8 cellular contexts compared by ENCODE assay signal in the genomic region with DNA sequence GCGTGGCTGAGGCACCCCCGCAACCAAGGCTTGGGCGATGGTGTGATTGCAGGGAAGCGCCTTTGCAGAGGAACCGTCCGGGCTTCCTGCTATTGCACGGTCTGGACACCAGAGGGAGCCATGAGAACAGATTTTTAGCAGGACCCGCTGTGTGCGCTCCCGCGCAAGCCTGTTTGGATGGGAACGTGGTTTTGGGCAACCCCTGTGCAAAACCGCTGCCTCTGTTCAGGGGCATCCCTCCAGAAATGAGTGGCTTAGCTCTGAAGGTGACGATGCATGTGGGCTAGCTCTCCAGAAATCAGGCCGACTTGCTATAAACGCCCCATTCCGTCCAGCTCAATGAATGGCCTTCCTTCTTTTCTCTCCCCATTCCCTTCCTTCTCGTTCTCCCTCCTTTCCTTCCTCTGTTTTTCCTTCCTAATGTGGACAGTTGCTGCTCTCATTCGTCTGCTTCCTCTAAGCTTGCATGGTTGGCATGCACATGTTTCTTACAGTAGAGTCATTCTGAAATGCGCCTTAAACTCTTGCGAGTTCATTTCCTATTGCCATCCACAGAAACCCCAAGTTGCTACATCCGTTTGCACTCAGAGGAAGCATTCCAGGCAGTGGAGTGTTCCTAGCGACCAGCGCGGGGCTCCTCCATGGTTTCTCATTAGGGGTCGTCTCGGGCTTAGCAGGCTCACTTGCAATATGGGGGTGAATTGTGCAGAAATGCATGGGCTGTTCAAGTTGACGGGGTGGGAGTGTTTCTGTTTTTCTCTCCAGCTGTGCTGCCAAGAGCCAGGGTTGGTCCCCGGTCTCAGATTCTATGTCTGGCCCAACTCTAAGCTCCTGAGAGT.
DNase-seq lines count a peak whose midpoint lies in the region; ATAC-seq and TF ChIP-seq lines count a peak whose summit lies in the region.

No MANE protein-coding gene starts in this region.

- DNase-seq in NCI-H1436 (lab: John Stamatoyannopoulos, UW) (peak; percentile 32), NCI-H1436 treated with DMSO at 0.1 percent for 48 hours (lab: John Stamatoyannopoulos, UW) (no peak), NCI-H82 treated with DMSO at 0.1 percent for 48 hours (lab: John Stamatoyannopoulos, UW; ENCODE audit: unreplicated experiment) (peak; percentile 18), epithelial cell of proximal tubule (ENCODE audit: low read depth) (no peak), myocyte (ENCODE audit: low read depth) (peak; percentile 82)
- DNase-seq in activated CD8-positive, alpha-beta memory T cell treated with anti-CD3 and anti-CD28 coated beads, Interleukin-2, amount 50 U/mL, for 4 hours, result peak; percentile 47
- peak; percentile 4 to 18 for DNase-seq in stimulated activated CD8-positive, alpha-beta memory T cell treated with anti-CD3 and anti-CD28 coated beads, Interleukin-4, amount 100 ng/mL, for 4 hours (ENCODE audit: low read depth in 2 of 2, low spot score in 1 of 2)

- ATAC-seq in HG03095 (IDR thresholded peaks at IDR 0.05; ENCODE audit: unreplicated experiment), result peak; percentile 78

- no peak overlapping the region for H3K4me3 ChIP-seq in epithelial cell of proximal tubule (ENCODE audit: low read depth, low read length)

- TF ChIP-seq CTCF in epithelial cell of proximal tubule (conservative IDR thresholded peaks at IDR 0.05; ENCODE audit: low read depth, low read length), result peak; percentile 89

Comparison
In these comparisons a context has a peak if more than half of its experiments do, and no peak if none do; other contexts are left out.
1. DNase-seq: peak in NCI-H1436 (single experiment), NCI-H82 treated with DMSO at 0.1 percent for 48 hours (single experiment), activated CD8-positive, alpha-beta memory T cell treated with anti-CD3 and anti-CD28 coated beads, Interleukin-2, amount 50 U/mL, for 4 hours (single experiment), myocyte (single experiment) and stimulated activated CD8-positive, alpha-beta memory T cell treated with anti-CD3 and anti-CD28 coated beads, Interleukin-4, amount 100 ng/mL, for 4 hours (2 of 2); none in NCI-H1436 treated with DMSO at 0.1 percent for 48 hours (single experiment) and epithelial cell of proximal tubule (single experiment).